Comparison of ENCODE assay signal across 20 cellular contexts in genomic region chr6:48985025-48985424, GRCh38.
"Had no signal": no experiment of that assay in that cellular context is flagged by ENCODE, and none has a peak within 500 bp of the region (broad histone marks: within the 10 kb centered on the region; RNA-seq: fewer than 3 reads in every experiment).

No MANE protein-coding gene starts in this region.

- H3K4me3 Mint-ChIP-seq: activated CD8-positive, alpha-beta T cell treated with anti-CD3 and anti-CD28 coated beads, Interleukin-2, amount 10 ng/mL, durations not matched to agents 7 days and 5 days; activated T-helper 1 cell treated with anti-CD3 and anti-CD28 coated beads, Interleukin-12 subunit alpha, Interleukin-12 subunit beta, Interleukin-2, Interleukin-4 antibody, amounts not matched to agents 30 ng/mL and 10 ng/mL and 1 ng/mL, durations not matched to agents 14 hours and 24 hours and 36 hours; central memory CD8-positive, alpha-beta T cell; dendritic cell treated with granulocyte-macrophage colony-stimulating factor and Interleukin-4, amounts not matched to agents 40 ng/mL and 50 ng/mL, for 4 days; effector memory CD8-positive, alpha-beta T cell; natural killer cell had no signal

- DNase-seq: activated CD8-positive, alpha-beta memory T cell treated with anti-CD3 and anti-CD28 coated beads, Interleukin-2, amount 50 U/mL, for 48 hours; activated CD8-positive, alpha-beta T cell treated with anti-CD3 and anti-CD28 coated beads, Interleukin-2, amount 10 ng/mL, durations not matched to agents 7 days and 5 days; activated naive CD4-positive, alpha-beta T cell; effector memory CD8-positive, alpha-beta T cell; glutamatergic neuron; lower lobe of right lung; mucosa of descending colon; natural killer cell; right cardiac atrium; spleen; stimulated activated CD4-positive, alpha-beta T cell treated with anti-CD3 and anti-CD28 coated beads, Interleukin-1b, Interleukin-23, amount 100 ng/mL, for 48 hours; stimulated activated naive CD4-positive, alpha-beta T cell; substantia nigra; SW 1271; T-helper 9 cell; transverse colon had no signal

- H3K27me3 ChIP-seq: spleen, transverse colon had no signal

- H3K36me3 Mint-ChIP-seq: natural killer cell had no signal

- H3K9me3 ChIP-seq: transverse colon had no signal

- H3K4me1 ChIP-seq: lower lobe of right lung, spleen had no signal

- H3K4me1 Mint-ChIP-seq: central memory CD8-positive, alpha-beta T cell; natural killer cell had no signal

- H3K27ac Mint-ChIP-seq: activated CD8-positive, alpha-beta T cell treated with anti-CD3 and anti-CD28 coated beads, Interleukin-2, amount 10 ng/mL, durations not matched to agents 7 days and 5 days; activated T-helper 1 cell treated with anti-CD3 and anti-CD28 coated beads, Interleukin-12 subunit alpha, Interleukin-12 subunit beta, Interleukin-2, Interleukin-4 antibody, amounts not matched to agents 30 ng/mL and 10 ng/mL and 1 ng/mL, durations not matched to agents 14 hours and 24 hours and 36 hours; dendritic cell treated with granulocyte-macrophage colony-stimulating factor and Interleukin-4, amounts not matched to agents 40 ng/mL and 50 ng/mL, for 4 days; effector memory CD8-positive, alpha-beta T cell; natural killer cell; progenitor cell of endocrine pancreas had no signal

- H3K4me3 ChIP-seq: lower lobe of right lung, mucosa of descending colon, spleen, transverse colon had no signal

- H3K27me3 Mint-ChIP-seq: central memory CD8-positive, alpha-beta T cell; dendritic cell treated with granulocyte-macrophage colony-stimulating factor and Interleukin-4, amounts not matched to agents 40 ng/mL and 50 ng/mL, for 4 days; effector memory CD8-positive, alpha-beta T cell; progenitor cell of endocrine pancreas had no signal

- H3K36me3 ChIP-seq: lower lobe of right lung, spleen, transverse colon had no signal

- H3K27ac ChIP-seq: lower lobe of right lung, spleen, transverse colon had no signal
